In the genomic region with DNA sequence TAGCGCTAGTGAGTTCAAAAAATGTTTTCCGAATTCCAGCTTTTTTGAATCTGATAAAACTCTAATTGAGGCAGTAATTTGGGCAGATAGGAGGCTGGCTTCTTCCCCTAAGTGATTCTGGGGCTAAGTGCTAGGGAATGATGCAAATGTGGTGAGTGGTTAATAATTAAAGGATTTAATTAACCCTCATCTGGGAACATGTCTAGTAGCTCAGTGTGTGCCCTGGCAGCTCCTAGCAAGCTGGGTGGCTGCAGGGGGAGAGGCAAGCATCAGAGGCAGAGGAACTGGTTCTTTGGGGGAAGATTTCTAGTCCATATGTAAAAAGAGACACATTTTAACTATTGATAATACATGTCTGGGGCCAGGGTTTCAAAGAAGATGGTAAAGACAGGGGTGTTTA, we compare ENCODE assay signal across 16 cellular contexts.
"Had no signal": no experiment of that assay in that cellular context is flagged by ENCODE, and none has a peak within 500 bp of the region (broad histone marks: within the 10 kb centered on the region; RNA-seq: fewer than 3 reads in every experiment).

No MANE protein-coding gene starts in this region.

- ATAC-seq: heart right ventricle; naive thymus-derived CD4-positive, alpha-beta T cell had no signal

- H3K4me3 ChIP-seq: dorsolateral prefrontal cortex, heart right ventricle, right atrium auricular region, sigmoid colon, skin epidermis had no signal

- H3K4me1 ChIP-seq: heart right ventricle, right atrium auricular region, sigmoid colon had no signal

- H3K27me3 ChIP-seq: dorsolateral prefrontal cortex, right atrium auricular region, sigmoid colon had no signal

- DNase-seq: cortex of kidney; dorsolateral prefrontal cortex; effector CD8-positive, alpha-beta T cell; foreskin melanocyte; heart right ventricle; hypothalamus; kidney glomerular epithelial cell; mesendoderm; naive thymus-derived CD4-positive, alpha-beta T cell; posterior cingulate gyrus; sigmoid colon; stimulated activated CD4-positive, alpha-beta T cell treated with anti-CD3 and anti-CD28 coated beads, Interleukin-2, amount 100 ng/mL, for 48 hours; stimulated activated naive CD4-positive, alpha-beta T cell treated with Interleukin-2 at 50 U/mL for 16 hours; trophoblast cell had no signal

- H3K27ac ChIP-seq: heart right ventricle, right atrium auricular region, sigmoid colon had no signal

- H3K9me3 ChIP-seq: heart right ventricle, right atrium auricular region, sigmoid colon had no signal

- H3K36me3 ChIP-seq: heart right ventricle, right atrium auricular region, sigmoid colon had no signal
